Comparison of ENCODE assay signal across 8 cellular contexts in genomic region chr10:79223346-79224048, GRCh38.
DNase-seq lines count a peak whose midpoint lies in the region; ATAC-seq, FAIRE-seq and TF ChIP-seq lines count a peak whose summit lies in the region.
"Had no signal": no experiment of that assay in that cellular context is flagged by ENCODE, and none has a peak within 500 bp of the region (broad histone marks: within the 10 kb centered on the region; RNA-seq: fewer than 3 reads in every experiment).

No MANE protein-coding gene starts in this region.

- H3K9ac ChIP-seq in K562 (ENCODE audit: insufficient read depth in 1 of 2, low read depth in 2 of 2, low read length in 2 of 2) = peak overlapping the region in 1 of 2 experiments; percentile 54; a peak in 2 of 4 replicates
- H3K9ac ChIP-seq in neural progenitor cell = no peak overlapping the region

- H3K36me3 ChIP-seq in K562 (ENCODE audit: control insufficient read depth, insufficient read depth, low read length) (peaks cover 39% of the 10 kb centered on the region; the same call in 2 of the 3 replicates), left ventricle myocardium inferior (peaks cover 8% of the 10 kb centered on the region), neural progenitor cell (no peaks in the 10 kb centered on the region), urinary bladder (ENCODE audit: insufficient read depth) (no peaks in the 10 kb centered on the region)

- in situ Hi-C loops in K562 (cut with MboI) = no loop called here

- H3K4me2 ChIP-seq in K562 (ENCODE audit: insufficient read depth, low read length) = no peak overlapping the region
- H3K4me2 ChIP-seq in neural progenitor cell = peak overlapping the region; percentile 44

- intact Hi-C loops in K562 (cut with micrococcal nuclease) (no loop called here), left ventricle myocardium inferior (cut with micrococcal nuclease) (loop anchor here (10.0 kb wide), 1 partner anchor 51 kb away; no protein-coding TSS in a partner anchor)

- H3K79me2 ChIP-seq in K562 (ENCODE audit: control insufficient read depth, insufficient read depth, low read length) (no peaks in the 10 kb centered on the region), neural progenitor cell (ENCODE audit: low read depth) (no peaks in the 10 kb centered on the region)

- H3K9me3 ChIP-seq in K562 (replicated peaks; ENCODE audit: control insufficient read depth, insufficient read depth, low read depth, low read length) (no peaks in the 10 kb centered on the region), left ventricle myocardium inferior (replicated peaks) (no peaks in the 10 kb centered on the region), neural progenitor cell (ENCODE audit: low read depth) (no peaks in the 10 kb centered on the region)

- no peaks in the 10 kb centered on the region for H3K27me3 ChIP-seq in K562 (ENCODE audit: control insufficient read depth in 2 of 2, insufficient read depth in 2 of 2, low read length in 2 of 2)
- H3K27me3 ChIP-seq in left ventricle myocardium inferior (ENCODE audit: low read depth) = no peaks in the 10 kb centered on the region
- no peaks in the 10 kb centered on the region for H3K27me3 ChIP-seq in neural progenitor cell

- BruUV-seq in K562 (replicated peaks; lab: Mats Ljungman, UMichigan) = no TSS peak

- H2AFZ ChIP-seq in K562 (ENCODE audit: low read depth, low read length) (no peak overlapping the region), neural progenitor cell (replicated peaks) (no peak overlapping the region)

- TF ChIP-seq POLR2A in K562 (conservative IDR thresholded peaks at IDR 0.05) = no peak

- no peaks in the 10 kb centered on the region for H3K9me3 Mint-ChIP-seq in neural progenitor cell

- H3K4me3 ChIP-seq in K562 (no peak overlapping the region), left ventricle myocardium inferior (peak overlapping the region; percentile 0), neural progenitor cell (no peak overlapping the region), urinary bladder (ENCODE audit: low read depth, low read length) (no peak overlapping the region)

- peaks cover 10% of the 10 kb centered on the region for H3K27me3 Mint-ChIP-seq in neural progenitor cell (ENCODE audit: insufficient read depth, low read depth)

- peaks cover 71% of the 10 kb centered on the region for H3K4me1 Mint-ChIP-seq in neural progenitor cell

- no peak for DNase-seq in K562 (ENCODE audit: extremely low read depth in 1 of 4, low spot score in 3 of 4)
- DNase-seq in left ventricle myocardium inferior = peak; percentile 79
- peak; percentile 53 for DNase-seq in neural progenitor cell (ENCODE audit: low spot score)
- no peak for DNase-seq in activated CD4-positive, alpha-beta T cell treated with anti-CD3 and anti-CD28 coated beads for 48 hours

- H3F3A ChIP-seq in neural progenitor cell (ENCODE audit: low read depth) = peaks cover 13% of the 10 kb centered on the region

- CTCF ChIA-PET in K562 (lab: Yijun Ruan, JAX; ENCODE audit: low intra/inter-chr PET ratio) = no interaction called here

- H3K27ac ChIP-seq in K562 (ENCODE audit: extremely low read depth, low read depth, low read length) (no peak overlapping the region), left ventricle myocardium inferior (replicated peaks) (peak overlapping the region; percentile 94), neural progenitor cell (no peak overlapping the region), urinary bladder (ENCODE audit: low read depth) (peak overlapping the region; percentile 33)

- FAIRE-seq in K562 (lab: Jason Lieb, UNC) = no peak
- FAIRE-seq: keratinocyte had no signal

- no peak for TF ChIP-seq CTCF in K562 (IDR thresholded peaks at IDR 0.05 in 2 of 3, conservative IDR thresholded peaks at IDR 0.05 in 1 of 3; ENCODE audit: insufficient read depth in 2 of 3, low read depth in 1 of 3, low read length in 3 of 3)
- TF ChIP-seq CTCF in left ventricle myocardium inferior (IDR thresholded peaks at IDR 0.05; ENCODE audit: borderline replicate concordance) = no peak
- TF ChIP-seq CTCF in neural progenitor cell (IDR thresholded peaks at IDR 0.05) = no peak

- no peak for TF ChIP-seq RAD21 in K562 (CRISPR knock-in tag; conservative IDR thresholded peaks at IDR 0.05 in 1 of 2, IDR thresholded peaks at IDR 0.05 in 1 of 2)

- no peaks in the 10 kb centered on the region for H3K9me1 ChIP-seq in K562 (ENCODE audit: control insufficient read depth, insufficient read depth, low read length)

- peaks cover 12% of the 10 kb centered on the region for H3K36me3 Mint-ChIP-seq in neural progenitor cell

- WGBS in K562 (ENCODE audit: insufficient coverage, low coverage, missing lambda C conversion rate) = 62% methylated on average over 13 of the region's 13 CpGs
- 29% methylated on average over 13 of the region's 13 CpGs for whole genome bisulfite sequencing in urinary bladder

- TF ChIP-seq EP300 in K562 (IDR thresholded peaks at IDR 0.05; ENCODE audit: low read length) = no peak

- peak overlapping the region; percentile 84 for H3K27ac Mint-ChIP-seq in neural progenitor cell

- ATAC-seq in K562 (no peak), GM19455 (IDR thresholded peaks at IDR 0.05; ENCODE audit: unreplicated experiment) (no peak), GM21619 (IDR thresholded peaks at IDR 0.05; ENCODE audit: unreplicated experiment) (no peak)

- POLR2A ChIA-PET in K562 (lab: Yijun Ruan, JAX) = interaction anchor here (0.6 to 2.2 kb wide), 2 partner anchors 10 to 148 kb away, joined by 3 to 8 read pairs; no protein-coding TSS in a partner anchor

- H4K20me1 ChIP-seq in K562 (replicated peaks; ENCODE audit: control insufficient read depth, insufficient read depth, low read length) (peaks cover 19% of the 10 kb centered on the region), neural progenitor cell (ENCODE audit: low read depth) (peaks cover 7% of the 10 kb centered on the region)

- H3K4me1 ChIP-seq in K562 (replicated peaks in 1 of 2; ENCODE audit: control insufficient read depth in 2 of 2, insufficient read depth in 2 of 2, low read length in 2 of 2) (peaks cover 0 to 18% of the 10 kb centered on the region in 2 experiments; a peak in 3 of 5 replicates), left ventricle myocardium inferior (peaks cover 79% of the 10 kb centered on the region), neural progenitor cell (peaks cover 54% of the 10 kb centered on the region), urinary bladder (ENCODE audit: insufficient read depth) (peaks cover 2% of the 10 kb centered on the region)

- peak overlapping the region; percentile 48 for H3K4me3 Mint-ChIP-seq in neural progenitor cell

TF ChIP-seq in K562, 482 proteins besides CTCF, POLR2A, EP300 and RAD21 (continues in another document):
- no peak for TF ChIP-seq KAT8 (IDR thresholded peaks at IDR 0.05; ENCODE audit: low read depth)
- TF ChIP-seq ZNF75A (CRISPR knock-in tag; IDR thresholded peaks at IDR 0.05) = peak; percentile 42; the same call in 1 of the 2 replicates
- TF ChIP-seq ZNF23 (CRISPR knock-in tag; IDR thresholded peaks at IDR 0.05) = no peak
- no peak for TF ChIP-seq MTA1 (IDR thresholded peaks at IDR 0.05; ENCODE audit: borderline replicate concordance)
- no peak for TF ChIP-seq BHLHE40 (IDR thresholded peaks at IDR 0.05; ENCODE audit: low read length)
- no peak for TF ChIP-seq ZNF174 (CRISPR knock-in tag; IDR thresholded peaks at IDR 0.05)
- no peak for TF ChIP-seq EZH2 (IDR thresholded peaks at IDR 0.05; ENCODE audit: borderline replicate concordance, low read depth, low read length)
- peak; percentile 30 for TF ChIP-seq RBM22 (IDR thresholded peaks at IDR 0.05; ENCODE audit: low read depth, low read length, poor library complexity, severe bottlenecking)
- TF ChIP-seq L3MBTL2 (IDR thresholded peaks at IDR 0.05) = no peak
- no peak for TF ChIP-seq RFX7 (CRISPR knock-in tag; IDR thresholded peaks at IDR 0.05)
- TF ChIP-seq ZFPM2 (CRISPR knock-in tag; IDR thresholded peaks at IDR 0.05) = no peak

Comparison
In these comparisons a context has a peak if more than half of its experiments do, and no peak if none do; other contexts are left out.
1. DNase-seq: peak in left ventricle myocardium inferior (single experiment) and neural progenitor cell (single experiment); none in K562 (0 of 4) and activated CD4-positive, alpha-beta T cell treated with anti-CD3 and anti-CD28 coated beads for 48 hours (single experiment).
2. H3K27ac ChIP-seq: peak in left ventricle myocardium inferior (single experiment) and urinary bladder (single experiment); none in K562 (single experiment) and neural progenitor cell (single experiment).